Comparison of ENCODE assay signal across 22 cellular contexts in the genomic region with DNA sequence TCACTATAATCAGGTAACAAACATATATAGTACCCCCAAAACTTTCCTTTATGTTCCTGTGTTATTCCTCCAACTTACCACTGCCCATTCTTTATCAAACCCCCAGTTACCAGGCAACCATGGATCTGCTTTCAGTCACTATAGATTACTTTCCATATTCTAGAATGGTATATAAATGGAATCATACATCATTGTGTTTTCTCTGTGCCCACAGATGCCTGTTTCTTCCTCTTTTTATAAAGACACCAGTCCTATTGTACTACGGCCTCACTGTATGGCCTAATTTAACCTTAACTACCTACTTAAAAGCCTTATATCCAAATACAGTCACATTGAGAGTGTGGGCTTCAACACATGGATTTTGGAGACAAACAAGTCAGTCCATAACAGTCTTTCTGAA. TPM values are rescaled to one million over a fixed set of nuclear protein-coding genes. Genes with fewer than 3 reads are reported as not detected.
"Had no signal": no experiment of that assay in that cellular context is flagged by ENCODE, and none has a peak within 500 bp of the region (broad histone marks: within the 10 kb centered on the region; RNA-seq: fewer than 3 reads in every experiment).

No MANE protein-coding gene starts in this region.

- ATAC-seq: activated CD4-positive, CD25-positive, alpha-beta regulatory T cell treated with anti-CD3 and anti-CD28 coated beads, Interleukin-2, amount 50 U/mL, for 24 hours; activated CD8-positive, alpha-beta T cell treated with anti-CD3 and anti-CD28 coated beads for 36 hours; activated T-cell treated with anti-CD3 and anti-CD28 coated beads, Interleukin-2, amount 50 U/mL, for 72 hours; Panc1; Right ventricle myocardium inferior; SK-N-SH treated with all-trans-retinoic acid at 6 μM for 48 hours had no signal

- H3K9me3 ChIP-seq: SJSA1 had no signal

- H3K27me3 ChIP-seq: brain microvascular endothelial cell, cardiac muscle cell, SJSA1 had no signal

- DNase-seq: activated CD4-positive, alpha-beta T cell treated with anti-CD3 and anti-CD28 coated beads for 4 hours; activated CD8-positive, alpha-beta memory T cell treated with anti-CD3 and anti-CD28 coated beads, Interleukin-2, amount 50 U/mL, for 4 hours; activated CD8-positive, alpha-beta T cell treated with anti-CD3 and anti-CD28 coated beads for 36 hours; activated gamma-delta T cell treated with Interleukin-2 at 50 U/mL for 16 hours; activated naive CD4-positive, alpha-beta T cell treated with anti-CD3 and anti-CD28 coated beads, Interleukin-2, amount 10 ng/mL, durations not matched to agents 7 days and 5 days; activated naive CD8-positive, alpha-beta T cell treated with anti-CD3 and anti-CD28 coated beads for 36 hours; activated T-cell treated with anti-CD3 and anti-CD28 coated beads, Interleukin-2, amount 50 U/mL, for 72 hours; brain microvascular endothelial cell; NCI-H1105 treated with DMSO at 0.1 percent for 48 hours; NCI-H1436 treated with DMSO at 0.1 percent for 48 hours; NCI-H187 treated with DMSO at 0.1 percent for 48 hours; NCI-H2081 treated with DMSO at 0.1 percent for 48 hours; NCI-H446; NCI-H524; RPMI8226 had no signal

- H3K4me3 ChIP-seq: cardiac muscle cell, SJSA1 had no signal

- H3K36me3 ChIP-seq: brain microvascular endothelial cell, cardiac muscle cell, SJSA1 had no signal

RNA-seq across cellular contexts. Expression of a gene that starts 7.5 kb away (rescaled TPM):
- total RNA-seq: activated CD8-positive, alpha-beta T cell treated with anti-CD3 and anti-CD28 coated beads for 36 hours; activated naive CD8-positive, alpha-beta T cell treated with anti-CD3 and anti-CD28 coated beads for 36 hours; activated T-cell treated with anti-CD3 and anti-CD28 coated beads, Interleukin-2, amount 50 U/mL, for 72 hours; activated T-helper 2 cell treated with anti-CD3 and anti-CD28 coated beads, Interferon-gamma antibody, Interleukin-2, Interleukin-4, amounts not matched to agents 10 μg/mL and 5 μg/mL and 100 μg/mL, durations not matched to agents 14 hours and 24 hours and 36 hours; cardiac muscle cell; Right ventricle myocardium inferior; SJSA1 had no signal

RNA-seq across cellular contexts. Expression of a gene that starts 50.2 kb away (rescaled TPM):
- total RNA-seq: Right ventricle myocardium inferior had no signal
